8 cellular contexts compared by ENCODE assay signal in genomic region chr2:64873472-64873924, GRCh38.
A peak's percentile ranks its signal among the peaks of the same experiment; 100 is the strongest.
DNase-seq lines count a peak whose midpoint lies in the region; ATAC-seq and TF ChIP-seq lines count a peak whose summit lies in the region.

No MANE protein-coding gene starts in this region.

- peak overlapping the region in 2 of 4 donors; percentile 4 to 9 for H3K4me3 ChIP-seq in Peyer's patch
- H3K4me3 ChIP-seq in trophoblast cell (ENCODE audit: low read depth, low read length) = no peak overlapping the region
- H3K4me3 ChIP-seq in transverse colon = peak overlapping the region in 1 of 4 donors; percentile 20

- no peaks in the 10 kb centered on the region for H3K9me3 ChIP-seq in Peyer's patch
- H3K9me3 ChIP-seq in trophoblast cell (ENCODE audit: insufficient read depth, low read depth, low read length) = no peaks in the 10 kb centered on the region
- H3K9me3 ChIP-seq in transverse colon = no peaks in the 10 kb centered on the region

- H3K36me3 ChIP-seq in Peyer's patch (no peaks in the 10 kb centered on the region), trophoblast cell (ENCODE audit: control insufficient read depth in 1 of 2, insufficient read depth in 2 of 2, low read length in 2 of 2) (no peaks in the 10 kb centered on the region), transverse colon (no peaks in the 10 kb centered on the region)

- H4K8ac ChIP-seq in trophoblast cell (ENCODE audit: low read depth, low read length) = no peak overlapping the region

- H4K91ac ChIP-seq in trophoblast cell (ENCODE audit: low read depth, low read length) = no peak overlapping the region

- peaks cover 8% of the 10 kb centered on the region for H3K4me1 Mint-ChIP-seq in activated T-helper 1 cell treated with anti-CD3 and anti-CD28 coated beads, Interleukin-12 subunit alpha, Interleukin-12 subunit beta, Interleukin-2, Interleukin-4 antibody, amounts not matched to agents 30 ng/mL and 10 ng/mL and 1 ng/mL, durations not matched to agents 14 hours and 24 hours and 36 hours (ENCODE audit: low read depth)

- no peak overlapping the region for H2BK12ac ChIP-seq in trophoblast cell (ENCODE audit: low read length)

- H3K36me3 Mint-ChIP-seq in activated T-helper 1 cell treated with anti-CD3 and anti-CD28 coated beads, Interleukin-12 subunit alpha, Interleukin-12 subunit beta, Interleukin-2, Interleukin-4 antibody, amounts not matched to agents 30 ng/mL and 10 ng/mL and 1 ng/mL, durations not matched to agents 14 hours and 24 hours and 36 hours (ENCODE audit: low read depth) = no peaks in the 10 kb centered on the region

- H3K14ac ChIP-seq in trophoblast cell (ENCODE audit: low read length) = no peak overlapping the region

- WGBS in trophoblast cell (ENCODE audit: extremely low coverage, insufficient coverage, insufficient read length) = no CpG with 5 or more reads among the region's 14 CpGs
- 2% methylated on average over 14 of the region's 14 CpGs; no CpG with 5 or more reads in 1 of the 2 donors for WGBS in transverse colon (ENCODE audit: low coverage in 1 of 2), 2 donors

- no peak overlapping the region for H3K4ac ChIP-seq in trophoblast cell (ENCODE audit: low read depth, low read length)

- H3K79me2 ChIP-seq in trophoblast cell (ENCODE audit: control insufficient read depth, insufficient read depth, low read length, poor library complexity) = no peaks in the 10 kb centered on the region

- H3K4me2 ChIP-seq in trophoblast cell (ENCODE audit: low read length) = no peak overlapping the region

- H3K27me3 ChIP-seq in Peyer's patch (no peaks in the 10 kb centered on the region), trophoblast cell (ENCODE audit: insufficient read depth, low read length) (no peaks in the 10 kb centered on the region), transverse colon (no peaks in the 10 kb centered on the region)

- H4K12ac ChIP-seq in trophoblast cell (ENCODE audit: low read depth, low read length) = no peak overlapping the region

- H3K9me3 Mint-ChIP-seq in activated T-helper 1 cell treated with anti-CD3 and anti-CD28 coated beads, Interleukin-12 subunit alpha, Interleukin-12 subunit beta, Interleukin-2, Interleukin-4 antibody, amounts not matched to agents 30 ng/mL and 10 ng/mL and 1 ng/mL, durations not matched to agents 14 hours and 24 hours and 36 hours = no peaks in the 10 kb centered on the region

- TF ChIP-seq CTCF in Peyer's patch (IDR thresholded peaks at IDR 0.05) = peak; percentile 86 to 96 (median 92)
- peak; percentile 92 to 97 (median 95) for TF ChIP-seq CTCF in transverse colon (IDR thresholded peaks at IDR 0.05)

- no peak overlapping the region for H2BK120ac ChIP-seq in trophoblast cell (ENCODE audit: insufficient read depth, low read length, poor library complexity)

- DNase-seq in DMS153 treated with DMSO at 0.1 percent for 48 hours (lab: John Stamatoyannopoulos, UW; ENCODE audit: unreplicated experiment) (peak; percentile 57), HT1080 (ENCODE audit: low read depth) (peak; percentile 68), Peyer's patch (peak; percentile 80 to 91 (median 87)), germinal center (ENCODE audit: low spot score) (peak; percentile 76), trophoblast cell (peak; percentile 90 to 93), transverse colon (peak; percentile 84)
- peak; percentile 74 for DNase-seq in activated T-helper 1 cell treated with anti-CD3 and anti-CD28 coated beads, Interleukin-12 subunit alpha, Interleukin-12 subunit beta, Interleukin-2, Interleukin-4 antibody, amounts not matched to agents 30 ng/mL and 10 ng/mL and 1 ng/mL, durations not matched to agents 14 hours and 24 hours and 36 hours (ENCODE audit: low spot score)

- intact Hi-C loops in activated T-helper 1 cell treated with anti-CD3 and anti-CD28 coated beads, Interleukin-12 subunit alpha, Interleukin-12 subunit beta, Interleukin-2, Interleukin-4 antibody, amounts not matched to agents 30 ng/mL and 10 ng/mL and 1 ng/mL, durations not matched to agents 14 hours and 24 hours and 36 hours (cut with micrococcal nuclease) = loop anchor here (1.0 to 10.0 kb wide), 6 partner anchors 227 to 819 kb away; no protein-coding TSS in a partner anchor
- intact Hi-C loops in transverse colon (cut with DNase I; ENCODE audit: low total_unique reads) = no loop called here

- H2AFZ ChIP-seq in trophoblast cell (ENCODE audit: insufficient read depth, low read length, poor library complexity) = peak overlapping the region; percentile 48

- H3K4me3 Mint-ChIP-seq in activated T-helper 1 cell treated with anti-CD3 and anti-CD28 coated beads, Interleukin-12 subunit alpha, Interleukin-12 subunit beta, Interleukin-2, Interleukin-4 antibody, amounts not matched to agents 30 ng/mL and 10 ng/mL and 1 ng/mL, durations not matched to agents 14 hours and 24 hours and 36 hours = no peak overlapping the region

- H3K79me1 ChIP-seq in trophoblast cell (ENCODE audit: low read length) = peaks cover 1% of the 10 kb centered on the region

- TF ChIP-seq EP300 in transverse colon (IDR thresholded peaks at IDR 0.05; ENCODE audit: low read depth) = no peak

- H2AK5ac ChIP-seq in trophoblast cell (ENCODE audit: low read length) = no peak overlapping the region

- in situ Hi-C loops in transverse colon (cut with MboI; ENCODE audit: low pct_ligation_motif_present in 1 of 4, low pct_unique_long_range_greater_than_20kb in 1 of 4, low sequenced_read_pairs in 3 of 4) = loop anchor here in 1 of 4 donors (10.0 kb wide), 1 partner anchor 529 kb away; no protein-coding TSS in a partner anchor

- H3K27me3 Mint-ChIP-seq in activated T-helper 1 cell treated with anti-CD3 and anti-CD28 coated beads, Interleukin-12 subunit alpha, Interleukin-12 subunit beta, Interleukin-2, Interleukin-4 antibody, amounts not matched to agents 30 ng/mL and 10 ng/mL and 1 ng/mL, durations not matched to agents 14 hours and 24 hours and 36 hours (ENCODE audit: insufficient read depth) = peaks cover 26% of the 10 kb centered on the region

- no peak overlapping the region for H3K18ac ChIP-seq in trophoblast cell (ENCODE audit: low read length)

- H3K4me1 ChIP-seq in Peyer's patch = peaks cover 0 to 3% (median 0%) of the 10 kb centered on the region in 4 donors
- H3K4me1 ChIP-seq in trophoblast cell (ENCODE audit: control insufficient read depth in 1 of 2, insufficient read depth in 2 of 2, low read length in 2 of 2) = peaks cover 5% of the 10 kb centered on the region in 2 experiments
- H3K4me1 ChIP-seq in transverse colon = peaks cover 0 to 15% (median 6%) of the 10 kb centered on the region in 4 donors

- no peak overlapping the region for H2BK5ac ChIP-seq in trophoblast cell (ENCODE audit: low read depth, low read length, poor library complexity)

- no peak overlapping the region for H3K27ac Mint-ChIP-seq in activated T-helper 1 cell treated with anti-CD3 and anti-CD28 coated beads, Interleukin-12 subunit alpha, Interleukin-12 subunit beta, Interleukin-2, Interleukin-4 antibody, amounts not matched to agents 30 ng/mL and 10 ng/mL and 1 ng/mL, durations not matched to agents 14 hours and 24 hours and 36 hours

- no peak overlapping the region for H3K9ac ChIP-seq in trophoblast cell (ENCODE audit: low read length)

- H3K27ac ChIP-seq in Peyer's patch (no peak overlapping the region), trophoblast cell (ENCODE audit: low read depth, low read length) (no peak overlapping the region), transverse colon (no peak overlapping the region)

- no peak for TF ChIP-seq POLR2A in Peyer's patch (IDR thresholded peaks at IDR 0.05)
- TF ChIP-seq POLR2A in transverse colon (IDR thresholded peaks at IDR 0.05) = no peak

- ATAC-seq in GM21390 (IDR thresholded peaks at IDR 0.05; ENCODE audit: unreplicated experiment) = peak; percentile 93

- no peak overlapping the region for H3K23ac ChIP-seq in trophoblast cell (ENCODE audit: low read length)
